8 cellular contexts compared by ENCODE assay signal in genomic region chr1:151166506-151166956, GRCh38. TPM values are rescaled to one million over a fixed set of nuclear protein-coding genes. Genes with fewer than 3 reads are reported as not detected.
DNase-seq lines count a peak whose midpoint lies in the region; FAIRE-seq and TF ChIP-seq lines count a peak whose summit lies in the region.

No MANE protein-coding gene starts in this region.

- no peaks in the 10 kb centered on the region for H3K9me2 ChIP-seq in Karpas-422 (replicated peaks; ENCODE audit: insufficient read depth, low read length)

- H3K4me3 ChIP-seq in Karpas-422 (ENCODE audit: low read length) (peak overlapping the region; percentile 96), ascending aorta (peak overlapping the region; percentile 65 to 71), keratinocyte (ENCODE audit: control insufficient read depth in 2 of 3, extremely low read depth in 1 of 3, insufficient read depth in 2 of 3, low read depth in 1 of 3, low read length in 3 of 3) (peak overlapping the region; percentile 65 to 94 (median 68))

- DNase-seq in GM03348 (ENCODE audit: low spot score): peak; percentile 75
- peak; percentile 80 for DNase-seq in Karpas-422
- DNase-seq in ascending aorta (ENCODE audit: low spot score in 2 of 2): no peak
- DNase-seq in keratinocyte (ENCODE audit: low read depth, low spot score): no peak
- no peak for DNase-seq in substantia nigra (lab: John Stamatoyannopoulos, UW)
- DNase-seq in GM19238 (ENCODE audit: insufficient read length, low spot score): no peak
- DNase-seq in D721Med (ENCODE audit: insufficient read length, low spot score): no peak
- DNase-seq in activated CD4-positive, alpha-beta T cell treated with anti-CD3 and anti-CD28 coated beads, Interleukin-2, amount 50 U/mL, for 48 hours: no peak

- dilution Hi-C loops in keratinocyte (cut with MboI; ENCODE audit: extremely low pct_ligation_motif_present, low sequenced_read_pairs): no loop called here

- no peak for FAIRE-seq in keratinocyte (lab: Jason Lieb, UNC)
- no peak for FAIRE-seq in D721Med (lab: Jason Lieb, UNC)

- no peaks in the 10 kb centered on the region for H3K27me3 ChIP-seq in Karpas-422 (ENCODE audit: low read length)
- H3K27me3 ChIP-seq in ascending aorta: no peaks in the 10 kb centered on the region
- H3K27me3 ChIP-seq in keratinocyte (ENCODE audit: control insufficient read depth, extremely low read depth, insufficient read depth, low read length): no peaks in the 10 kb centered on the region

- H3K4me2 ChIP-seq in Karpas-422 (ENCODE audit: low read depth, low read length, poor library complexity, severe bottlenecking): peak overlapping the region; percentile 91
- H3K4me2 ChIP-seq in keratinocyte (ENCODE audit: control insufficient read depth, extremely low read depth, insufficient read depth, low read depth, low read length): peak overlapping the region; percentile 91

- intact Hi-C loops in ascending aorta (cut with DNase I): loop anchor here (10.0 kb wide), 1 partner anchor 472 kb away; the partner anchor contains the start of gene GOLPH3L

- H4K20me1 ChIP-seq in Karpas-422 (ENCODE audit: insufficient read depth, low read depth, low read length): no peaks in the 10 kb centered on the region
- H4K20me1 ChIP-seq in keratinocyte (ENCODE audit: control insufficient read depth, extremely low read depth, insufficient read depth, low read length): no peaks in the 10 kb centered on the region

- peaks cover 2% of the 10 kb centered on the region for H3K9me1 ChIP-seq in keratinocyte (ENCODE audit: control insufficient read depth, extremely low read depth, insufficient read depth, low read length)

- H3K9ac ChIP-seq in Karpas-422 (ENCODE audit: low read length) (peak overlapping the region; percentile 96), keratinocyte (ENCODE audit: control insufficient read depth, extremely low read depth, insufficient read depth, low read length) (peak overlapping the region; percentile 88)

- H3K4me1 ChIP-seq in Karpas-422 (ENCODE audit: low read length): peaks cover 34% of the 10 kb centered on the region
- H3K4me1 ChIP-seq in ascending aorta: peaks cover 10 to 23% of the 10 kb centered on the region in 2 donors
- H3K4me1 ChIP-seq in keratinocyte (ENCODE audit: control insufficient read depth, extremely low read depth, insufficient read depth, low read length): peaks cover 12% of the 10 kb centered on the region

- TF ChIP-seq CTCF in ascending aorta (IDR thresholded peaks at IDR 0.05): no peak
- TF ChIP-seq CTCF in keratinocyte (optimal IDR thresholded peaks at IDR 0.05 in 1 of 3, IDR thresholded peaks at IDR 0.05 in 1 of 3, conservative IDR thresholded peaks at IDR 0.05 in 1 of 3; ENCODE audit: extremely low read depth in 1 of 3, insufficient read depth in 2 of 3, low read length in 3 of 3): no peak
- TF ChIP-seq CTCF in D721Med (IDR thresholded peaks at IDR 0.05; ENCODE audit: insufficient read depth, missing control alignments): no peak

- H3K36me3 ChIP-seq in Karpas-422 (ENCODE audit: insufficient read depth, low read length) (peaks cover 9% of the 10 kb centered on the region; the same call in 1 of the 2 replicates), ascending aorta (peaks cover 12 to 30% of the 10 kb centered on the region in 2 donors), keratinocyte (ENCODE audit: control insufficient read depth in 2 of 2, extremely low read depth in 1 of 2, insufficient read depth in 2 of 2, low read length in 2 of 2) (peaks cover 3 to 14% of the 10 kb centered on the region in 2 experiments)

- H3K9me3 ChIP-seq in Karpas-422 (ENCODE audit: low read length) (no peaks in the 10 kb centered on the region), ascending aorta (no peaks in the 10 kb centered on the region), keratinocyte (ENCODE audit: control insufficient read depth, low read depth, low read length) (no peaks in the 10 kb centered on the region)

- H3K27ac ChIP-seq in Karpas-422 (ENCODE audit: low read length) (peak overlapping the region; percentile 69), ascending aorta (peak overlapping the region; percentile 77 to 86), keratinocyte (ENCODE audit: control insufficient read depth, insufficient read depth, low read length) (peak overlapping the region; percentile 83), substantia nigra (ENCODE audit: low read depth, low read length, poor library complexity, severe bottlenecking) (peak overlapping the region; percentile 82)

- H2AFZ ChIP-seq in Karpas-422 (ENCODE audit: low read length) (peak overlapping the region; percentile 9; the same call in 1 of the 2 replicates), keratinocyte (ENCODE audit: control insufficient read depth, low read length) (peak overlapping the region; percentile 82)

- H3K79me2 ChIP-seq in Karpas-422 (ENCODE audit: low read length) (peaks cover 22% of the 10 kb centered on the region), keratinocyte (ENCODE audit: control insufficient read depth, insufficient read depth, low read length) (peaks cover 18% of the 10 kb centered on the region)

RNA-seq across cellular contexts. Expression of gene SCNM1, which starts 0.6 kb away (rescaled TPM):
- total RNA-seq in Karpas-422 (2014; rRNA removed; shearing (Covaris generic); ENCODE audit: low replicate concordance): 78.9 and 84.1 TPM in 2 replicates
- total RNA-seq in ascending aorta: 27.4 TPM
- 11.0 to 34.4 TPM (median 26.2 TPM) in 3 replicates for polyA plus RNA-seq in keratinocyte
- 32.6 TPM for polyA plus RNA-seq in keratinocyte (2011; ENCODE audit: low read depth)
- polyA plus RNA-seq in keratinocyte (2011; cell fraction: cytosol; rRNA removed): 22.8 and 25.1 TPM in 2 replicates
- 33.4 and 35.9 TPM in 2 replicates for polyA plus RNA-seq in keratinocyte (2011; cell fraction: nucleus; rRNA removed)
- polyA plus RNA-seq in keratinocyte (2012; ENCODE audit: low replicate concordance): 44.4 and 44.9 TPM in 2 replicates
- 7.4 to 17.6 TPM (median 10.6 TPM) in 3 replicates for polyA minus RNA-seq in keratinocyte
- 10.9 TPM for polyA minus RNA-seq in keratinocyte (2011; cell fraction: cytosol; rRNA and poly(A)+ RNA removed)
- 4.7 and 5.0 TPM in 2 replicates for polyA minus RNA-seq in keratinocyte (2011; cell fraction: nucleus; rRNA and poly(A)+ RNA removed)

RNA-seq across cellular contexts. Expression of gene LYSMD1, which starts 0.8 kb away (rescaled TPM):
- total RNA-seq in Karpas-422 (2014; rRNA removed; shearing (Covaris generic); ENCODE audit: low replicate concordance): 2.1 and 6.6 TPM in 2 replicates
- total RNA-seq in ascending aorta: 0.85 TPM
- polyA plus RNA-seq in keratinocyte: 3.6 to 5.6 TPM (median 4.4 TPM) in 3 replicates
- 1.7 TPM for polyA plus RNA-seq in keratinocyte (2011; ENCODE audit: low read depth)
- polyA plus RNA-seq in keratinocyte (2011; cell fraction: cytosol; rRNA removed): 3.2 and 4.0 TPM in 2 replicates
- polyA plus RNA-seq in keratinocyte (2011; cell fraction: nucleus; rRNA removed): 9.5 and 10.2 TPM in 2 replicates
- polyA plus RNA-seq in keratinocyte (2012; ENCODE audit: low replicate concordance): 4.3 TPM in 2 replicates
- 0.98 to 5.7 TPM (median 3.6 TPM) in 3 replicates for polyA minus RNA-seq in keratinocyte
- polyA minus RNA-seq in keratinocyte (2011; cell fraction: cytosol; rRNA and poly(A)+ RNA removed): 4.0 TPM
- 5.7 and 5.8 TPM in 2 replicates for polyA minus RNA-seq in keratinocyte (2011; cell fraction: nucleus; rRNA and poly(A)+ RNA removed)

RNA-seq across cellular contexts. Expression of gene TMOD4, which starts 9.2 kb away (rescaled TPM):
- 0.52 TPM in 1 of 2 replicates, not detected in the other for total RNA-seq in Karpas-422 (2014; rRNA removed; shearing (Covaris generic); ENCODE audit: low replicate concordance)
- not detected for total RNA-seq in ascending aorta
- 0.18 to 0.42 TPM (median 0.34 TPM) in 3 replicates for polyA plus RNA-seq in keratinocyte
- polyA plus RNA-seq in keratinocyte (2011; ENCODE audit: low read depth): not detected
- polyA plus RNA-seq in keratinocyte (2011; cell fraction: cytosol; rRNA removed): 0.15 and 0.17 TPM in 2 replicates
- not detected in 2 replicates for polyA plus RNA-seq in keratinocyte (2011; cell fraction: nucleus; rRNA removed)
- polyA plus RNA-seq in keratinocyte (2012; ENCODE audit: low replicate concordance): 0.24 TPM in 1 of 2 replicates, not detected in the other
- 0.49 TPM in 1 of 3 replicates, not detected in the others for polyA minus RNA-seq in keratinocyte
- not detected for polyA minus RNA-seq in keratinocyte (2011; cell fraction: cytosol; rRNA and poly(A)+ RNA removed)
- polyA minus RNA-seq in keratinocyte (2011; cell fraction: nucleus; rRNA and poly(A)+ RNA removed): not detected in 2 replicates

RNA-seq across cellular contexts. Expression of gene TNFAIP8L2, which starts 10.1 kb away (rescaled TPM):
- total RNA-seq in Karpas-422 (2014; rRNA removed; shearing (Covaris generic); ENCODE audit: low replicate concordance): 29.3 and 30.7 TPM in 2 replicates
- total RNA-seq in ascending aorta: not detected
- polyA plus RNA-seq in keratinocyte: not detected in 3 replicates
- not detected for polyA plus RNA-seq in keratinocyte (2011; ENCODE audit: low read depth)
- polyA plus RNA-seq in keratinocyte (2011; cell fraction: cytosol; rRNA removed): not detected in 2 replicates
- 0.32 TPM in 1 of 2 replicates, not detected in the other for polyA plus RNA-seq in keratinocyte (2011; cell fraction: nucleus; rRNA removed)
- polyA plus RNA-seq in keratinocyte (2012; ENCODE audit: low replicate concordance): 0.23 TPM in 1 of 2 replicates, not detected in the other
- not detected in 3 replicates for polyA minus RNA-seq in keratinocyte
- polyA minus RNA-seq in keratinocyte (2011; cell fraction: cytosol; rRNA and poly(A)+ RNA removed): not detected
- not detected in 2 replicates for polyA minus RNA-seq in keratinocyte (2011; cell fraction: nucleus; rRNA and poly(A)+ RNA removed)

RNA-seq across cellular contexts. Expression of gene SEMA6C, which starts 20.1 kb away (rescaled TPM):
- 1.4 and 1.6 TPM in 2 replicates for total RNA-seq in Karpas-422 (2014; rRNA removed; shearing (Covaris generic); ENCODE audit: low replicate concordance)
- 31.8 TPM for total RNA-seq in ascending aorta
- 0.43 to 1.9 TPM (median 0.93 TPM) in 3 replicates for polyA plus RNA-seq in keratinocyte
- 0.34 TPM for polyA plus RNA-seq in keratinocyte (2011; ENCODE audit: low read depth)
- 0.36 and 0.55 TPM in 2 replicates for polyA plus RNA-seq in keratinocyte (2011; cell fraction: cytosol; rRNA removed)
- polyA plus RNA-seq in keratinocyte (2011; cell fraction: nucleus; rRNA removed): 4.0 and 6.0 TPM in 2 replicates
- polyA plus RNA-seq in keratinocyte (2012; ENCODE audit: low replicate concordance): 0.73 and 0.91 TPM in 2 replicates
- 1.0 to 3.3 TPM (median 1.5 TPM) in 3 replicates for polyA minus RNA-seq in keratinocyte
- polyA minus RNA-seq in keratinocyte (2011; cell fraction: cytosol; rRNA and poly(A)+ RNA removed): 0.58 TPM
- polyA minus RNA-seq in keratinocyte (2011; cell fraction: nucleus; rRNA and poly(A)+ RNA removed): 4.6 and 4.7 TPM in 2 replicates

Comparison
In these comparisons a context has a peak if more than half of its experiments do, and no peak if none do; other contexts are left out.
1. DNase-seq: peak in GM03348 (single experiment) and Karpas-422 (single experiment); none in ascending aorta (0 of 2), keratinocyte (single experiment), substantia nigra (0 of 49), GM19238 (single experiment), D721Med (single experiment) and activated CD4-positive, alpha-beta T cell treated with anti-CD3 and anti-CD28 coated beads, Interleukin-2, amount 50 U/mL, for 48 hours (0 of 2).
2. Peak in every context shown above with its lines, with median percentiles within 50 percentile points of each other: H3K27ac ChIP-seq and H3K4me3 ChIP-seq.